In the genomic region with DNA sequence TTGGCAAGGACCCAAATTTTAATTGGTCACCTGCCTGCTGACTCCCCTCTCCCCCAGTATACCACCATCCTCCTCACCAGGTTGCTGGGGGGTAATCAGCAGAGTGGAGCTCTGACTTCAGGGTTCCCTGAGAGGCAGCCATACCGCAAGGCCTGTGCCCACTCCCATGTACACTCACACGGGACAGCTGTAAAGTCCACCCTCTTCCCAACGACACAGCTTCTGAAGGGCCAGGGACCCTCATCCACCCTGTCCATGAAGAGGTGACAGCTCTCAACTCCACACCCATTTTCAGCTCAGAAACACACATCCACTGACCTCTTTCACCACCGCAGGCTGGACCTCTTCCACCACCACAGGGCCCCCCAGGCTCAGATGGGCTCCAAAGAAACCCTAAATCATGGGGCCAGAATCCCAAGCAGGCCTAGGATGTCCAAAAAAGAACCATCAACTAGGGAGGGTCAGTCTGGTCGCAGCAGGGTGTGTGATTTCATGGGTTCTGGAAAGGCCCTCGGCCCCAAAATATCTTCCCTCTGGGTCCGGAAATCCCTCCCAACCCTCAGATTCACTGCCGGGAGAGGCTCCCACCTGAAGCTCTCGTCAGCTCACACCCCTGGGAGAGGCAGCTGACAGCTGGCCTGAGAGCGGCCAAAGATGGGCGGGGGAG, we compare ENCODE assay signal across 11 cellular contexts. TPM values are rescaled to one million over a fixed set of nuclear protein-coding genes. Genes with fewer than 3 reads are reported as not detected.
DNase-seq lines count a peak whose midpoint lies in the region; ATAC-seq and TF ChIP-seq lines count a peak whose summit lies in the region.
"Had no signal": no experiment of that assay in that cellular context is flagged by ENCODE, and none has a peak within 500 bp of the region (broad histone marks: within the 10 kb centered on the region; RNA-seq: fewer than 3 reads in every experiment).

No MANE protein-coding gene starts in this region.

- H3K4me3 ChIP-seq in GM12875 (ENCODE audit: low read depth, low read length) (peak overlapping the region; percentile 67), heart left ventricle (peak overlapping the region in 7 of 12 donors; percentile 17 to 46 (median 28)), rectal smooth muscle tissue (ENCODE audit: low read length) (peak overlapping the region; percentile 17)

- intact Hi-C loops in heart left ventricle (cut with DNase I): loop anchor here in 3 of 10 donors (5.0 to 10.0 kb wide), 3 partner anchors 62 to 79 kb away; partner anchors contain the start of genes FRS3 (in 1 of the 3), PRICKLE4 (in 1 of the 3) and TOMM6 (in 1 of the 3)

- no peak for ATAC-seq in T-helper 17 cell
- peak in 3 of 4 donors; percentile 88 to 91 (median 89) for ATAC-seq in heart left ventricle
- no peak for ATAC-seq in GM18907 (IDR thresholded peaks at IDR 0.05; ENCODE audit: unreplicated experiment)
- no peak for ATAC-seq in HG03135 (IDR thresholded peaks at IDR 0.05; ENCODE audit: unreplicated experiment)

- 50 to 72% (median 53%) methylated on average over 4 to 11 of the region's 11 CpGs for WGBS in heart left ventricle, 4 donors

- no peaks in the 10 kb centered on the region for H3K27me3 Mint-ChIP-seq in T-helper 17 cell

- peak overlapping the region; percentile 41 for H3K27ac Mint-ChIP-seq in T-helper 17 cell

- peak overlapping the region; percentile 64 to 92 (median 82) for H3K27ac ChIP-seq in heart left ventricle
- peak overlapping the region; percentile 82 for H3K27ac ChIP-seq in rectal smooth muscle tissue (ENCODE audit: low read depth, low read length)

- peaks cover 2% of the 10 kb centered on the region for H3K36me3 Mint-ChIP-seq in T-helper 17 cell (ENCODE audit: low read depth)

- no peak for DNase-seq in T-helper 17 cell
- DNase-seq in heart left ventricle: peak in 1 of 5 donors; percentile 91
- DNase-seq in stimulated activated CD4-positive, alpha-beta T cell treated with anti-CD3 and anti-CD28 coated beads, Interleukin-2, amount 100 ng/mL, for 24 hours: no peak
- DNase-seq in NCI-H526 (lab: John Stamatoyannopoulos, UW): no peak
- DNase-seq: activated gamma-delta T cell had no signal

- H3K4me1 Mint-ChIP-seq in T-helper 17 cell: peaks cover 42% of the 10 kb centered on the region

- H3K27me3 ChIP-seq in heart left ventricle (no peaks in the 10 kb centered on the region), rectal smooth muscle tissue (ENCODE audit: control insufficient read depth, insufficient read depth, low read length) (no peaks in the 10 kb centered on the region)

- H3K36me3 ChIP-seq in heart left ventricle: peaks cover 0 to 7% (median 0%) of the 10 kb centered on the region in 9 donors
- H3K36me3 ChIP-seq in rectal smooth muscle tissue (ENCODE audit: control insufficient read depth, insufficient read depth, low read length): no peaks in the 10 kb centered on the region

- peak overlapping the region; percentile 14 for H3K9ac ChIP-seq in rectal smooth muscle tissue (ENCODE audit: low read length)

- TF ChIP-seq POLR2A in heart left ventricle (IDR thresholded peaks at IDR 0.05): no peak

- H3K4me1 ChIP-seq in heart left ventricle (peaks cover 10 to 90% (median 66%) of the 10 kb centered on the region in 12 donors), rectal smooth muscle tissue (ENCODE audit: control insufficient read depth, insufficient read depth, low read length) (peaks cover 25% of the 10 kb centered on the region)

- peak overlapping the region; percentile 53 for H3K4me3 Mint-ChIP-seq in T-helper 17 cell

- TF ChIP-seq CTCF in GM12875 (IDR thresholded peaks at IDR 0.05; ENCODE audit: borderline replicate concordance, insufficient read depth, low read depth, low read length) (no peak), heart left ventricle (IDR thresholded peaks at IDR 0.05) (no peak)

- H3K9me3 ChIP-seq in T-helper 17 cell (ENCODE audit: control insufficient read depth, low read length, poor library complexity, severe bottlenecking) (no peaks in the 10 kb centered on the region), heart left ventricle (no peaks in the 10 kb centered on the region)

RNA-seq across cellular contexts. Expression of gene TFEB, which starts 29.9 kb away (rescaled TPM):
- total RNA-seq in T-helper 17 cell: 10 to 100 TPM; 17.6 to 18.9 TPM
- 10 to 100 TPM; 26.2 to 47.2 (median 41.1) TPM for total RNA-seq in heart left ventricle
- polyA plus RNA-seq in heart left ventricle: 10 to 100 TPM; 37.7 to 40.1 TPM

RNA-seq across cellular contexts. Expression of gene PGC, which starts 41.7 kb away (rescaled TPM):
- not detected for total RNA-seq in T-helper 17 cell
- not detected for total RNA-seq in heart left ventricle
- 1 to 10 TPM in 1 of 2 donors, not detected in 1; 1.1 TPM for polyA plus RNA-seq in heart left ventricle
- total RNA-seq: fibroblast of villous mesenchyme, pulmonary artery endothelial cell had no signal

Comparison
In these comparisons a context has a peak if more than half of its experiments do, and no peak if none do; other contexts are left out.
1. H3K4me3 ChIP-seq: peak in every context shown above with its lines; median percentile 67 in GM12875; 28 in heart left ventricle; 17 in rectal smooth muscle tissue.
2. ATAC-seq: peak in heart left ventricle (3 of 4); none in T-helper 17 cell (single experiment), GM18907 (single experiment) and HG03135 (single experiment).